In genomic region chr11:118684187-118684586, GRCh38 we compare ENCODE assay signal across 10 cellular contexts.
"Had no signal": no experiment of that assay in that cellular context is flagged by ENCODE, and none has a peak within 500 bp of the region (broad histone marks: within the 10 kb centered on the region; RNA-seq: fewer than 3 reads in every experiment).

No MANE protein-coding gene starts in this region.

- FAIRE-seq: H1, H54 had no signal

- H3K36me3 ChIP-seq: HAP-1 had no signal

- H3K27ac ChIP-seq: GM23248 had no signal

- DNase-seq: GM23248, GOT3, H7, H9, HCEC 1CT, HFFc6 had no signal

- H3K9me3 ChIP-seq: HAP-1 had no signal

- H3K4me3 ChIP-seq: GM23248, GM23338, HAP-1 had no signal

- H3K4me1 ChIP-seq: HAP-1 had no signal
